22 cellular contexts compared by ENCODE assay signal in the genomic region with DNA sequence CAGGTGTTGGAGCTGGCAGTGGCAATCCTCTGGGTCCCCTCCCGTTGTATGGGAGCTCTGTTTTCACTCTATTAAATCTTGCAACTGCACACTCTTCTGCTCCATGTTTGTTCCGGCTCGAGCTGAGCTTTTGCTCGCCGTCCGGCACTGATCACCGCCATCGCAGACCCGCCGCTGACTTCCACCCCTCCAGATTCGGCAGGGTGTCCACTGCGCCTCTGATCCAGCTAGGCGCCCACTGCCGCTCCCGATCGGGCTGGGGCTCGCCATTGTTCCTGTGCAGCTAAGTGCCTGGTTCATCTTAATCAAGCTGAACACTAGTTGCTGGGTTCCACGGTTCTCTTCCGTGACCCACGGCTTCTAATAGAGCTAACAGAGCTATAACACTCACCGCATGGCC. TPM values are rescaled to one million over a fixed set of nuclear protein-coding genes. Genes with fewer than 3 reads are reported as not detected.
DNase-seq lines count a peak whose midpoint lies in the region; ATAC-seq and TF ChIP-seq lines count a peak whose summit lies in the region.
"Had no signal": no experiment of that assay in that cellular context is flagged by ENCODE, and none has a peak within 500 bp of the region (broad histone marks: within the 10 kb centered on the region; RNA-seq: fewer than 3 reads in every experiment).

No MANE protein-coding gene starts in this region.

- H3K27ac ChIP-seq in GM23338 (ENCODE audit: low read depth) = no peak overlapping the region
- H3K27ac ChIP-seq in PC-9 = no peak overlapping the region
- H3K27ac ChIP-seq in neural progenitor cell = no peak overlapping the region
- H3K27ac ChIP-seq in spleen = no peak overlapping the region
- H3K27ac ChIP-seq in endodermal cell (ENCODE audit: low read depth, low read length) = no peak overlapping the region
- H3K27ac ChIP-seq: A549; BLaER1 treated with 17β-estradiol and CSF1 and Interleukin-3, amounts not matched to agents 10 nM and 100 nM had no signal

- no peak overlapping the region for H3K4me3 Mint-ChIP-seq in GM23338
- no peak overlapping the region for H3K4me3 Mint-ChIP-seq in neural progenitor cell
- no peak overlapping the region for H3K4me3 Mint-ChIP-seq in stimulated activated naive B cell treated with anti-CD40 and anti-IgM and Interleukin-4, amounts not matched to agents 10 μg/mL and 1 μg/mL and 100 μg/mL, for 72 hours
- H3K4me3 Mint-ChIP-seq in endodermal cell = no peak overlapping the region
- H3K4me3 Mint-ChIP-seq: CD14-positive monocyte; CD4-positive, alpha-beta T cell; CD8-positive, alpha-beta memory T cell; HFFc6 had no signal

- H3K27ac Mint-ChIP-seq in GM23338 (peak overlapping the region; percentile 31; the same call in 1 of the 2 replicates), neural progenitor cell (no peak overlapping the region), endodermal cell (no peak overlapping the region)
- H3K27ac Mint-ChIP-seq in stimulated activated naive B cell treated with anti-CD40 and anti-IgM and Interleukin-4, amounts not matched to agents 10 μg/mL and 1 μg/mL and 100 μg/mL, for 72 hours = no peak overlapping the region
- H3K27ac Mint-ChIP-seq: CD14-positive monocyte; CD4-positive, alpha-beta T cell; HFFc6 had no signal

- POLR2A ChIA-PET in PC-9 (lab: Charles Lee; ENCODE audit: unreplicated experiment) = interaction anchor here (0.5 kb wide), 1 partner anchor 141 kb away, joined by 5 read pairs; no protein-coding TSS in a partner anchor

- no peak for TF ChIP-seq CTCF in GM23338 (conservative IDR thresholded peaks at IDR 0.05; ENCODE audit: low read depth in 2 of 2)
- no peak for TF ChIP-seq CTCF in PC-9 (conservative IDR thresholded peaks at IDR 0.05)
- no peak for TF ChIP-seq CTCF in neural progenitor cell (IDR thresholded peaks at IDR 0.05)
- no peak for TF ChIP-seq CTCF in spleen (IDR thresholded peaks at IDR 0.05 in 8 of 11, conservative IDR thresholded peaks at IDR 0.05 in 3 of 11)
- no peak for TF ChIP-seq CTCF in endodermal cell (conservative IDR thresholded peaks at IDR 0.05)

- H3K9ac ChIP-seq in neural progenitor cell = no peak overlapping the region
- H3K9ac ChIP-seq in endodermal cell (ENCODE audit: extremely low read depth, low read length, poor library complexity, severe bottlenecking) = no peak overlapping the region
- H3K9ac ChIP-seq: BLaER1 treated with 17β-estradiol and CSF1 and Interleukin-3, amounts not matched to agents 10 nM and 100 nM had no signal

- H3K9me2 ChIP-seq in GM23338 (ENCODE audit: insufficient read depth) (no peaks in the 10 kb centered on the region), PC-9 (ENCODE audit: insufficient read depth) (no peaks in the 10 kb centered on the region)

- H2AFZ ChIP-seq in GM23338 (peak overlapping the region; percentile 78; the same call in 1 of the 2 replicates), PC-9 (no peak overlapping the region), neural progenitor cell (replicated peaks) (peak overlapping the region; percentile 7)

- 96 to 99% (median 97%) methylated on average over 21 of the region's 21 CpGs for WGBS in spleen, 5 donors
- 95 to 97% methylated on average over 18 to 21 of the region's 21 CpGs for WGBS in endodermal cell (ENCODE audit: insufficient coverage in 1 of 2, insufficient read length in 1 of 2), 2 experiments

- H3K36me3 Mint-ChIP-seq in GM23338 (ENCODE audit: low read depth) = no peaks in the 10 kb centered on the region
- no peaks in the 10 kb centered on the region for H3K36me3 Mint-ChIP-seq in neural progenitor cell
- H3K36me3 Mint-ChIP-seq in stimulated activated naive B cell treated with anti-CD40 and anti-IgM and Interleukin-4, amounts not matched to agents 10 μg/mL and 1 μg/mL and 100 μg/mL, for 72 hours = peaks cover 6 to 14% of the 10 kb centered on the region in 2 donors
- no peaks in the 10 kb centered on the region for H3K36me3 Mint-ChIP-seq in endodermal cell (ENCODE audit: low read depth)

- H4K20me1 ChIP-seq in GM23338 (replicated peaks; ENCODE audit: insufficient read depth) = no peaks in the 10 kb centered on the region; the same call in 1 of the 2 replicates
- no peaks in the 10 kb centered on the region for H4K20me1 ChIP-seq in PC-9 (ENCODE audit: insufficient read depth)
- no peaks in the 10 kb centered on the region for H4K20me1 ChIP-seq in neural progenitor cell (ENCODE audit: low read depth)

- H3K4me3 ChIP-seq in GM23338 (no peak overlapping the region), PC-9 (no peak overlapping the region), neural progenitor cell (no peak overlapping the region), spleen (no peak overlapping the region), endodermal cell (ENCODE audit: low read length) (no peak overlapping the region)
- H3K4me3 ChIP-seq: A549; BLaER1 treated with 17β-estradiol and CSF1 and Interleukin-3, amounts not matched to agents 10 nM and 100 nM had no signal

- no peak for TF ChIP-seq POLR2A in spleen (IDR thresholded peaks at IDR 0.05)

- intact Hi-C loops in PC-9 (cut with micrococcal nuclease; ENCODE audit: unreplicated experiment) (no loop called here), spleen (cut with DNase I; ENCODE audit: low total_unique reads) (no loop called here)

- H3K9me3 Mint-ChIP-seq in GM23338 (no peaks in the 10 kb centered on the region), neural progenitor cell (no peaks in the 10 kb centered on the region), endodermal cell (no peaks in the 10 kb centered on the region)
- no peaks in the 10 kb centered on the region for H3K9me3 Mint-ChIP-seq in stimulated activated naive B cell treated with anti-CD40 and anti-IgM and Interleukin-4, amounts not matched to agents 10 μg/mL and 1 μg/mL and 100 μg/mL, for 72 hours
- H3K9me3 Mint-ChIP-seq: CD14-positive monocyte; CD4-positive, alpha-beta T cell; CD8-positive, alpha-beta memory T cell; HFFc6 had no signal

- no peak for DNase-seq in GM23338 (ENCODE audit: low spot score)
- DNase-seq in PC-9 = no peak
- no peak for DNase-seq in neural progenitor cell (ENCODE audit: low spot score)
- peak; percentile 72 for DNase-seq in spleen
- no peak for DNase-seq in stimulated activated naive B cell treated with anti-CD40 and anti-IgM and Interleukin-4, amounts not matched to agents 10 μg/mL and 1 μg/mL and 100 μg/mL, for 72 hours
- no peak for DNase-seq in DMS 273 (lab: John Stamatoyannopoulos, UW; ENCODE audit: unreplicated experiment)
- no peak for DNase-seq in endodermal cell
- DNase-seq: 8988T; ACHN; AML-193; BE2C; CD4-positive, alpha-beta T cell; CD8-positive, alpha-beta memory T cell; DMS53; DMS79 treated with DMSO at 0.1 percent for 48 hours; GF-D8; GOT3; H7; HFFc6 had no signal

- H3K4me2 ChIP-seq in GM23338 (no peak overlapping the region), PC-9 (peak overlapping the region; percentile 41), neural progenitor cell (no peak overlapping the region)
- H3K4me2 ChIP-seq: A549; BLaER1 treated with 17β-estradiol and CSF1 and Interleukin-3, amounts not matched to agents 10 nM and 100 nM had no signal

- no peaks in the 10 kb centered on the region for H3K27me3 ChIP-seq in GM23338 (ENCODE audit: insufficient read depth)
- 0 out of 2 replicates have a peak, but pooled peaks cover 3% of the 10 kb centered on the region for H3K27me3 ChIP-seq in PC-9 (ENCODE audit: insufficient read depth, low read depth)
- H3K27me3 ChIP-seq in neural progenitor cell = no peaks in the 10 kb centered on the region
- H3K27me3 ChIP-seq in spleen (replicated peaks in 1 of 7) = no peaks in the 10 kb centered on the region
- no peaks in the 10 kb centered on the region for H3K27me3 ChIP-seq in endodermal cell (ENCODE audit: control insufficient read depth, insufficient read depth, low read length, poor library complexity, severe bottlenecking)
- H3K27me3 ChIP-seq: BE2C; BLaER1 treated with 17β-estradiol and CSF1 and Interleukin-3, amounts not matched to agents 10 nM and 100 nM had no signal

- no peaks in the 10 kb centered on the region for H3K27me3 Mint-ChIP-seq in GM23338 (ENCODE audit: insufficient read depth, low read depth, poor library complexity)
- peaks cover 11% of the 10 kb centered on the region for H3K27me3 Mint-ChIP-seq in neural progenitor cell (ENCODE audit: insufficient read depth, low read depth)
- no peaks in the 10 kb centered on the region for H3K27me3 Mint-ChIP-seq in stimulated activated naive B cell treated with anti-CD40 and anti-IgM and Interleukin-4, amounts not matched to agents 10 μg/mL and 1 μg/mL and 100 μg/mL, for 72 hours
- H3K27me3 Mint-ChIP-seq in endodermal cell (ENCODE audit: insufficient read depth) = no peaks in the 10 kb centered on the region
- H3K27me3 Mint-ChIP-seq: CD4-positive, alpha-beta T cell had no signal

- peaks cover 34% of the 10 kb centered on the region for H3K4me1 ChIP-seq in GM23338 (ENCODE audit: insufficient read depth)
- H3K4me1 ChIP-seq in PC-9 (replicated peaks; ENCODE audit: insufficient read depth) = peaks cover 27% of the 10 kb centered on the region
- H3K4me1 ChIP-seq in neural progenitor cell = peaks cover 11% of the 10 kb centered on the region
- peaks cover 0 to 14% (median 5%) of the 10 kb centered on the region in 6 donors for H3K4me1 ChIP-seq in spleen
- peaks cover 18% of the 10 kb centered on the region for H3K4me1 ChIP-seq in endodermal cell (ENCODE audit: control insufficient read depth, insufficient read depth, low read length)
- H3K4me1 ChIP-seq: A549 had no signal

- BruUV-seq in PC-9 (replicated peaks; lab: Mats Ljungman, UMichigan) = no TSS peak

- CTCF ChIA-PET in PC-9 (lab: Charles Lee) = interaction anchor here (1.1 to 1.7 kb wide), 4 partner anchors 23 to 155 kb away, joined by 3 to 8 read pairs (median 3); no protein-coding TSS in a partner anchor

- H3K36me3 ChIP-seq in GM23338 (ENCODE audit: insufficient read depth) (no peaks in the 10 kb centered on the region), PC-9 (ENCODE audit: low read depth) (no peaks in the 10 kb centered on the region), neural progenitor cell (no peaks in the 10 kb centered on the region), spleen (peaks cover 0 to 30% (median 0%) of the 10 kb centered on the region in 6 donors), endodermal cell (ENCODE audit: control insufficient read depth, insufficient read depth, low read length) (no peaks in the 10 kb centered on the region)
- H3K36me3 ChIP-seq: BE2C had no signal

- H3F3A ChIP-seq in GM23338 (replicated peaks; ENCODE audit: low read depth) (no peaks in the 10 kb centered on the region), PC-9 (ENCODE audit: insufficient read depth, low read depth) (peaks cover 6% of the 10 kb centered on the region; the same call in 1 of the 2 replicates), neural progenitor cell (ENCODE audit: low read depth) (no peaks in the 10 kb centered on the region)

- no peak for ATAC-seq in GM23338
- ATAC-seq in stimulated activated naive B cell treated with anti-CD40 and anti-IgM and Interleukin-4, amounts not matched to agents 10 μg/mL and 1 μg/mL and 100 μg/mL, for 72 hours (replicated peaks) = no peak
- ATAC-seq: A549 had no signal

- H3K9me3 ChIP-seq in PC-9 (ENCODE audit: insufficient read depth, low read depth) = no peaks in the 10 kb centered on the region
- no peaks in the 10 kb centered on the region for H3K9me3 ChIP-seq in neural progenitor cell (ENCODE audit: low read depth)
- H3K9me3 ChIP-seq in spleen = no peaks in the 10 kb centered on the region
- H3K9me3 ChIP-seq in endodermal cell (ENCODE audit: control insufficient read depth, low read length) = no peaks in the 10 kb centered on the region
- H3K9me3 ChIP-seq: A549; BE2C; BLaER1 treated with 17β-estradiol and CSF1 and Interleukin-3, amounts not matched to agents 10 nM and 100 nM had no signal

- H3K79me2 ChIP-seq in GM23338 (replicated peaks; ENCODE audit: insufficient read depth) = no peaks in the 10 kb centered on the region
- no peaks in the 10 kb centered on the region for H3K79me2 ChIP-seq in PC-9 (ENCODE audit: low read depth)
- no peaks in the 10 kb centered on the region for H3K79me2 ChIP-seq in neural progenitor cell (ENCODE audit: low read depth)

- H3K4me1 Mint-ChIP-seq in GM23338 = peaks cover 26% of the 10 kb centered on the region
- peaks cover 16% of the 10 kb centered on the region for H3K4me1 Mint-ChIP-seq in neural progenitor cell
- H3K4me1 Mint-ChIP-seq in stimulated activated naive B cell treated with anti-CD40 and anti-IgM and Interleukin-4, amounts not matched to agents 10 μg/mL and 1 μg/mL and 100 μg/mL, for 72 hours = peaks cover 6 to 7% of the 10 kb centered on the region in 2 donors
- peaks cover 26% of the 10 kb centered on the region for H3K4me1 Mint-ChIP-seq in endodermal cell

RNA-seq across cellular contexts. Expression of gene ANKH, which starts 23.2 kb away (rescaled TPM):
- total RNA-seq in GM23338 (2014; rRNA removed; shearing (Covaris generic)) = 3.7 and 6.1 TPM in 2 replicates
- polyA plus RNA-seq in GM23338 (2016; fragmentation: Nextera tagmentation; extraction: Ambion mirVana) = 5.0 TPM in 2 replicates
- 81.4 and 87.2 TPM in 2 replicates for total RNA-seq in PC-9 (2021)
- 0.19 TPM in 2 replicates for total RNA-seq in neural progenitor cell (ENCODE audit: low replicate concordance)
- 10 to 100 TPM; 33.5 to 87.3 (median 60.3) TPM for total RNA-seq in spleen
- polyA plus RNA-seq in spleen = 10 to 100 TPM in 1 of 3 donors, 1 to 10 TPM in 2; 9.0 to 12.1 (median 9.8) TPM
- total RNA-seq in endodermal cell = 10 to 100 TPM; 26.5 to 43.4 TPM
- 7.7 TPM for polyA plus RNA-seq in endodermal cell (2013, experiment 1 of 2)
- 6.6 TPM for polyA plus RNA-seq in endodermal cell (2013, experiment 2 of 2)
